Comparison of ENCODE assay signal across 13 cellular contexts in the genomic region with DNA sequence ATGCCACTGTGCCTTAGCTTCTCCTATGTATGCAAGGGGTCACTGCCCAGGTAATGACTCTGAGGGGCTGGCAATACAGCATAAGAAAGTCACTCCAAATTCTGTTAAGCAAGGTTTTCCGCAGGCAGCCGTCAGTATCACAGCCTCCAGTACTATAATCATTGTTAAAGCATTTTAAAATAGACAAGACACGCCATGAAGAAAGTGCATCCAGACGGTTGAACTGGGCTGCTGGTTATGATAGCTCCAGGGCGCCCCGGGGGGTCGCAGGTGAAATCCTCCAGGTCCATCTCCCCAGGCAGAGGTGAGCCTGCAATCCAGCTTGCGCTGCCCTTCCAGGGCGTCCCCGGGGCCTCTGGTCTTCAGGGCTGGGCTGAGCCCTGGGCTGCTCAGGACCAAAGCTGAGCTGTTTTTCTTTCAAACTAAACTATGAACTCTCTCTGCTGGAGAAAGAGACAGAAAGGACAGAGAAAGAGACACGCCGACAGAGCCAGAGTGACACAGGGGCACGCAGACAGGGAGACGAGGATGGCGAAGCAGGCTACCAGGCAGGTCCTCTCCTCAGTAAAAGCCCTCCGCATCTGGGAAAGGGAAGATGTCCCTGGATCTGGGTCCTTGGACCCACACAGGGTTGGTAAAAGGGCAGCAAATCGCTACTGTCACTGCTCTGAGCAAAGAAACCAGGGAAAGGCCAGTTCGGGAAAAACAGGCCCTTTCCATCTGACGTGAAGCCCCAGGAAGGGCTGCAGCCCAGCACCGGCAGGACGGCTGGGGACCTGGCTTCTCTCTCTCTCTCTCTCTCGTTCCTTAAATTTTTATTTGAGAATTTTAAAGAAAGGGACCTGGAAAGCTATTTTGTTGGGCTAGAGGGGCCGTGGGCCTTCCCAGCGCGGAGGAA. TPM values are rescaled to one million over a fixed set of nuclear protein-coding genes. Genes with fewer than 3 reads are reported as not detected.
DNase-seq lines count a peak whose midpoint lies in the region; ATAC-seq and TF ChIP-seq lines count a peak whose summit lies in the region.
"Had no signal": no experiment of that assay in that cellular context is flagged by ENCODE, and none has a peak within 500 bp of the region (broad histone marks: within the 10 kb centered on the region; RNA-seq: fewer than 3 reads in every experiment).

No MANE protein-coding gene starts in this region.

- H3K4me3 ChIP-seq in GM23338 (peak overlapping the region; percentile 66), adipocyte (ENCODE audit: low read length) (peak overlapping the region; percentile 90), iPS-20b (ENCODE audit: low read length) (peak overlapping the region; percentile 67), stomach (peak overlapping the region in 3 of 4 donors; percentile 61 to 63 (median 61)), gastrocnemius medialis (no peak overlapping the region)

- H3K9me3 ChIP-seq in adipocyte (ENCODE audit: control insufficient read depth, low read length) (no peaks in the 10 kb centered on the region), iPS-20b (ENCODE audit: insufficient read depth, low read depth, low read length) (no peaks in the 10 kb centered on the region; the same call in 1 of the 2 replicates), stomach (no peaks in the 10 kb centered on the region), gastrocnemius medialis (no peaks in the 10 kb centered on the region)
- H3K9me3 ChIP-seq: upper lobe of left lung had no signal

- TF ChIP-seq CTCF in GM23338 (conservative IDR thresholded peaks at IDR 0.05; ENCODE audit: low read depth in 2 of 2) (no peak), stomach (IDR thresholded peaks at IDR 0.05) (no peak), gastrocnemius medialis (IDR thresholded peaks at IDR 0.05 in 4 of 5, conservative IDR thresholded peaks at IDR 0.05 in 1 of 5) (no peak)

- H3F3A ChIP-seq in GM23338 (replicated peaks; ENCODE audit: low read depth) = no peaks in the 10 kb centered on the region

- H3K4me1 ChIP-seq in GM23338 (ENCODE audit: insufficient read depth) = peaks cover 11% of the 10 kb centered on the region
- peaks cover 13% of the 10 kb centered on the region for H3K4me1 ChIP-seq in adipocyte (ENCODE audit: control insufficient read depth, insufficient read depth, low read length)
- no peaks in the 10 kb centered on the region for H3K4me1 ChIP-seq in iPS-20b (ENCODE audit: insufficient read depth, low read length)
- H3K4me1 ChIP-seq in stomach = peaks cover 22 to 39% (median 29%) of the 10 kb centered on the region in 4 donors
- peaks cover 0 to 4% of the 10 kb centered on the region in 2 donors for H3K4me1 ChIP-seq in gastrocnemius medialis

- H3K27ac ChIP-seq in GM23338 (ENCODE audit: low read depth) (no peak overlapping the region), iPS-20b (ENCODE audit: low read length) (no peak overlapping the region), stomach (peak overlapping the region in 4 of 5 donors; percentile 76 to 89 (median 84)), gastrocnemius medialis (no peak overlapping the region)
- H3K27ac ChIP-seq: C4-2B, upper lobe of left lung had no signal

- DNase-seq in GM23338 (ENCODE audit: low spot score) (peak; percentile 21), adipocyte (ENCODE audit: low read depth) (peak; percentile 60), stomach (no peak), SHP77 (lab: John Stamatoyannopoulos, UW) (no peak), NCI-H2081 (lab: John Stamatoyannopoulos, UW) (no peak), gastrocnemius medialis (no peak)
- DNase-seq: activated naive CD8-positive, alpha-beta T cell treated with anti-CD3 and anti-CD28 coated beads, Interleukin-2, amount 10 ng/mL, durations not matched to agents 7 days and 5 days; midbrain; NCI-H1105; stimulated activated CD4-positive, alpha-beta T cell treated with anti-CD3 and anti-CD28 coated beads, Interleukin-1b, Interleukin-23, amount 100 ng/mL, for 48 hours had no signal

- H3K36me3 ChIP-seq in GM23338 (ENCODE audit: insufficient read depth) (no peaks in the 10 kb centered on the region), adipocyte (ENCODE audit: control insufficient read depth, insufficient read depth, low read length, severe bottlenecking) (peaks cover 6% of the 10 kb centered on the region), iPS-20b (ENCODE audit: insufficient read depth, low read depth, low read length) (no peaks in the 10 kb centered on the region), stomach (no peaks in the 10 kb centered on the region), gastrocnemius medialis (no peaks in the 10 kb centered on the region)
- H3K36me3 ChIP-seq: upper lobe of left lung had no signal

- H3K9me3 Mint-ChIP-seq in GM23338 = no peaks in the 10 kb centered on the region
- H3K9me3 Mint-ChIP-seq: activated naive CD8-positive, alpha-beta T cell treated with anti-CD3 and anti-CD28 coated beads, Interleukin-2, amount 10 ng/mL, durations not matched to agents 7 days and 5 days had no signal

- peaks cover 19% of the 10 kb centered on the region for H4K20me1 ChIP-seq in GM23338 (replicated peaks; ENCODE audit: insufficient read depth)

- intact Hi-C loops in stomach (cut with DNase I; ENCODE audit: low total_unique reads) = no loop called here
- intact Hi-C loops in gastrocnemius medialis (cut with DNase I; ENCODE audit: low total_unique reads) = no loop called here

- no peaks in the 10 kb centered on the region for H3K9me2 ChIP-seq in GM23338 (ENCODE audit: insufficient read depth)

- in situ Hi-C loops in gastrocnemius medialis (cut with MboI; ENCODE audit: low sequenced_read_pairs in 4 of 4) = no loop called here

- ATAC-seq in GM23338 (no peak), gastrocnemius medialis (no peak)

- H2AFZ ChIP-seq in GM23338 = peak overlapping the region; percentile 96

- H3K27me3 Mint-ChIP-seq in GM23338 (ENCODE audit: insufficient read depth, low read depth, poor library complexity) = peaks cover 60% of the 10 kb centered on the region

- H3K36me3 Mint-ChIP-seq in GM23338 (ENCODE audit: low read depth) = no peaks in the 10 kb centered on the region; the same call in 2 of the 3 replicates
- H3K36me3 Mint-ChIP-seq: activated naive CD8-positive, alpha-beta T cell treated with anti-CD3 and anti-CD28 coated beads, Interleukin-2, amount 10 ng/mL, durations not matched to agents 7 days and 5 days had no signal

- no peak for TF ChIP-seq EP300 in stomach (IDR thresholded peaks at IDR 0.05)

- H3K9ac ChIP-seq in adipocyte (ENCODE audit: low read length) = peak overlapping the region; percentile 95
- H3K9ac ChIP-seq in iPS-20b (ENCODE audit: low read depth, low read length) = no peak overlapping the region

- H3K4me3 Mint-ChIP-seq in GM23338 = peak overlapping the region; percentile 61
- H3K4me3 Mint-ChIP-seq: activated naive CD8-positive, alpha-beta T cell treated with anti-CD3 and anti-CD28 coated beads, Interleukin-2, amount 10 ng/mL, durations not matched to agents 7 days and 5 days had no signal

- no peak for TF ChIP-seq POLR2A in stomach (IDR thresholded peaks at IDR 0.05)
- no peak for TF ChIP-seq POLR2A in gastrocnemius medialis (IDR thresholded peaks at IDR 0.05)

- H3K4me2 ChIP-seq in GM23338 = peak overlapping the region; percentile 89

- no peak overlapping the region for H3K27ac Mint-ChIP-seq in GM23338
- H3K27ac Mint-ChIP-seq: activated naive CD8-positive, alpha-beta T cell treated with anti-CD3 and anti-CD28 coated beads, Interleukin-2, amount 10 ng/mL, durations not matched to agents 7 days and 5 days had no signal

- WGBS in stomach, 5 donors = 52 to 67% (median 61%) methylated on average over 23 to 25 of the region's 25 CpGs

- H3K27me3 ChIP-seq in GM23338 (ENCODE audit: insufficient read depth) (peaks cover 79% of the 10 kb centered on the region), adipocyte (replicated peaks; ENCODE audit: control insufficient read depth, insufficient read depth, low read length) (no peaks in the 10 kb centered on the region), iPS-20b (ENCODE audit: insufficient read depth, low read length) (peaks cover 80% of the 10 kb centered on the region), stomach (peaks cover 8 to 92% (median 48%) of the 10 kb centered on the region in 3 donors), gastrocnemius medialis (peaks cover 48 to 63% (median 53%) of the 10 kb centered on the region in 3 donors)

- peaks cover 10% of the 10 kb centered on the region for H3K4me1 Mint-ChIP-seq in GM23338
- H3K4me1 Mint-ChIP-seq: activated naive CD8-positive, alpha-beta T cell treated with anti-CD3 and anti-CD28 coated beads, Interleukin-2, amount 10 ng/mL, durations not matched to agents 7 days and 5 days had no signal

- H3K79me2 ChIP-seq in GM23338 (replicated peaks; ENCODE audit: insufficient read depth) = peaks cover 4% of the 10 kb centered on the region; the same call in 1 of the 2 replicates

TF ChIP-seq in GM23338, 12 proteins besides CTCF, POLR2A, EP300 and RAD21 (continues in another document):
- TF ChIP-seq POLR2AphosphoS5 (IDR thresholded peaks at IDR 0.05; ENCODE audit: low read depth) (no peak), EZH2 (IDR thresholded peaks at IDR 0.05; ENCODE audit: low read depth, unreplicated experiment) (peak; percentile 60), NANOG (IDR thresholded peaks at IDR 0.05; ENCODE audit: borderline replicate concordance) (no peak)
- TF ChIP-seq, protein P1, sequence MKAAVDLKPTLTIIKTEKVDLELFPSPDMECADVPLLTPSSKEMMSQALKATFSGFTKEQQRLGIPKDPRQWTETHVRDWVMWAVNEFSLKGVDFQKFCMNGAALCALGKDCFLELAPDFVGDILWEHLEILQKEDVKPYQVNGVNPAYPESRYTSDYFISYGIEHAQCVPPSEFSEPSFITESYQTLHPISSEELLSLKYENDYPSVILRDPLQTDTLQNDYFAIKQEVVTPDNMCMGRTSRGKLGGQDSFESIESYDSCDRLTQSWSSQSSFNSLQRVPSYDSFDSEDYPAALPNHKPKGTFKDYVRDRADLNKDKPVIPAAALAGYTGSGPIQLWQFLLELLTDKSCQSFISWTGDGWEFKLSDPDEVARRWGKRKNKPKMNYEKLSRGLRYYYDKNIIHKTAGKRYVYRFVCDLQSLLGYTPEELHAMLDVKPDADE (IDR thresholded peaks at IDR 0.05) = no peak

RNA-seq across cellular contexts. Expression of a gene that starts 2.1 kb away (rescaled TPM):
- 12.5 and 13.6 TPM in 2 replicates for total RNA-seq in GM23338 (2014; rRNA removed; shearing (Covaris generic))
- polyA plus RNA-seq in GM23338 (2016; fragmentation: Nextera tagmentation; extraction: Ambion mirVana) (6.0 and 7.0 TPM in 2 replicates), stomach (10 to 100 TPM in 2 of 3 donors, 1 to 10 TPM in 1; 5.6 to 13.0 (median 11.6) TPM)
- total RNA-seq in stomach (10 to 100 TPM in 3 of 5 donors, 1 to 10 TPM in 1, under 1 TPM in 1; 0.58 to 58.0 (median 22.8) TPM), gastrocnemius medialis (1 to 10 TPM; 1.9 to 9.3 (median 2.2) TPM)
- total RNA-seq: activated naive CD8-positive, alpha-beta T cell treated with anti-CD3 and anti-CD28 coated beads, Interleukin-2, amount 10 ng/mL, durations not matched to agents 7 days and 5 days had no signal

Comparison
In these comparisons a context has a peak if more than half of its experiments do, and no peak if none do; other contexts are left out.
1. DNase-seq: peak in GM23338 (single experiment) and adipocyte (single experiment); none in stomach (single experiment), SHP77 (0 of 2), NCI-H2081 (0 of 2) and gastrocnemius medialis (0 of 2).
2. H3K27ac ChIP-seq: peak in stomach (4 of 5); none in GM23338 (single experiment), iPS-20b (single experiment) and gastrocnemius medialis (0 of 4).
3. H3K4me3 ChIP-seq: peak in GM23338 (single experiment), adipocyte (single experiment), iPS-20b (single experiment) and stomach (3 of 4); none in gastrocnemius medialis (0 of 4).